Comparison of ENCODE assay signal across 8 cellular contexts in genomic region chr6:6803180-6803978, GRCh38.
A peak's percentile ranks its signal among the peaks of the same experiment; 100 is the strongest.
DNase-seq lines count a peak whose midpoint lies in the region; ATAC-seq and TF ChIP-seq lines count a peak whose summit lies in the region.

No MANE protein-coding gene starts in this region.

- H3K27ac Mint-ChIP-seq in activated CD4-positive, alpha-beta T cell treated with anti-CD3 and anti-CD28 coated beads for 36 hours = no peak overlapping the region
- H3K27ac Mint-ChIP-seq in stimulated activated effector memory CD8-positive, alpha-beta T cell treated with anti-CD3 and anti-CD28 coated beads, Interleukin-12 subunit alpha, Interleukin-12 subunit beta, amount 100 ng/mL, for 72 hours = peak overlapping the region; percentile 48
- H3K27ac Mint-ChIP-seq in progenitor cell of endocrine pancreas = no peak overlapping the region

- peak overlapping the region; percentile 84 for H3K27ac ChIP-seq in RWPE1
- H3K27ac ChIP-seq in heart left ventricle = no peak overlapping the region

- ATAC-seq in activated CD4-positive, alpha-beta T cell treated with anti-CD3 and anti-CD28 coated beads for 36 hours = peak; percentile 71
- ATAC-seq in HG02981 (IDR thresholded peaks at IDR 0.05; ENCODE audit: unreplicated experiment) = peak; percentile 78
- ATAC-seq in stimulated activated effector memory CD8-positive, alpha-beta T cell treated with anti-CD3 and anti-CD28 coated beads, Interleukin-12 subunit alpha, Interleukin-12 subunit beta, amount 100 ng/mL, for 72 hours = peak; percentile 62
- ATAC-seq in heart left ventricle = no peak

- TF ChIP-seq POLR2A in heart left ventricle (IDR thresholded peaks at IDR 0.05) = no peak

- H3K4me3 Mint-ChIP-seq in activated CD4-positive, alpha-beta T cell treated with anti-CD3 and anti-CD28 coated beads for 36 hours = no peak overlapping the region
- H3K4me3 Mint-ChIP-seq in stimulated activated effector memory CD8-positive, alpha-beta T cell treated with anti-CD3 and anti-CD28 coated beads, Interleukin-12 subunit alpha, Interleukin-12 subunit beta, amount 100 ng/mL, for 72 hours = no peak overlapping the region
- H3K4me3 Mint-ChIP-seq in progenitor cell of endocrine pancreas (ENCODE audit: low read depth) = no peak overlapping the region

- H3K36me3 Mint-ChIP-seq in activated CD4-positive, alpha-beta T cell treated with anti-CD3 and anti-CD28 coated beads for 36 hours (ENCODE audit: low read depth) = no peaks in the 10 kb centered on the region
- no peaks in the 10 kb centered on the region for H3K36me3 Mint-ChIP-seq in stimulated activated effector memory CD8-positive, alpha-beta T cell treated with anti-CD3 and anti-CD28 coated beads, Interleukin-12 subunit alpha, Interleukin-12 subunit beta, amount 100 ng/mL, for 72 hours
- no peaks in the 10 kb centered on the region for H3K36me3 Mint-ChIP-seq in progenitor cell of endocrine pancreas (ENCODE audit: insufficient read depth)

- TF ChIP-seq CTCF in RWPE1 (conservative IDR thresholded peaks at IDR 0.05; ENCODE audit: low read depth) = no peak
- no peak for TF ChIP-seq CTCF in heart left ventricle (IDR thresholded peaks at IDR 0.05)
- no peak for TF ChIP-seq CTCF in progenitor cell of endocrine pancreas (IDR thresholded peaks at IDR 0.05; ENCODE audit: unreplicated experiment)

- POLR2A ChIA-PET in activated CD4-positive, alpha-beta T cell treated with anti-CD3 and anti-CD28 coated beads for 36 hours (lab: Charles Lee) = no interaction called here
- POLR2A ChIA-PET in RWPE1 (lab: Yijun Ruan, JAX; ENCODE audit: low non-redundant PET) = no interaction called here

- H3K36me3 ChIP-seq in heart left ventricle = no peaks in the 10 kb centered on the region

- 83 to 90% (median 88%) methylated on average over 18 of the region's 18 CpGs for WGBS in heart left ventricle, 4 donors

- peaks cover 2% of the 10 kb centered on the region for H3K27me3 Mint-ChIP-seq in activated CD4-positive, alpha-beta T cell treated with anti-CD3 and anti-CD28 coated beads for 36 hours
- peaks cover 18% of the 10 kb centered on the region for H3K27me3 Mint-ChIP-seq in progenitor cell of endocrine pancreas

- no peaks in the 10 kb centered on the region for H3K9me3 ChIP-seq in heart left ventricle

- H3K27me3 ChIP-seq in heart left ventricle = no peaks in the 10 kb centered on the region

- H3K9me3 Mint-ChIP-seq in activated CD4-positive, alpha-beta T cell treated with anti-CD3 and anti-CD28 coated beads for 36 hours (ENCODE audit: low read depth) = no peaks in the 10 kb centered on the region
- no peaks in the 10 kb centered on the region for H3K9me3 Mint-ChIP-seq in stimulated activated effector memory CD8-positive, alpha-beta T cell treated with anti-CD3 and anti-CD28 coated beads, Interleukin-12 subunit alpha, Interleukin-12 subunit beta, amount 100 ng/mL, for 72 hours
- H3K9me3 Mint-ChIP-seq in progenitor cell of endocrine pancreas (ENCODE audit: low read depth) = no peaks in the 10 kb centered on the region

- CTCF ChIA-PET in activated CD4-positive, alpha-beta T cell treated with anti-CD3 and anti-CD28 coated beads for 36 hours (lab: Charles Lee) = no interaction called here
- CTCF ChIA-PET in RWPE1 (lab: Yijun Ruan, JAX) = no interaction called here

- H3K4me3 ChIP-seq in heart left ventricle = no peak overlapping the region

- peaks cover 0 to 38% (median 15%) of the 10 kb centered on the region in 12 donors for H3K4me1 ChIP-seq in heart left ventricle

- intact Hi-C loops in activated CD4-positive, alpha-beta T cell treated with anti-CD3 and anti-CD28 coated beads for 36 hours (cut with DNase I, micrococcal nuclease) = no loop called here
- intact Hi-C loops in heart left ventricle (cut with DNase I) = no loop called here

- H3K4me1 Mint-ChIP-seq in activated CD4-positive, alpha-beta T cell treated with anti-CD3 and anti-CD28 coated beads for 36 hours = peaks cover 31% of the 10 kb centered on the region
- H3K4me1 Mint-ChIP-seq in stimulated activated effector memory CD8-positive, alpha-beta T cell treated with anti-CD3 and anti-CD28 coated beads, Interleukin-12 subunit alpha, Interleukin-12 subunit beta, amount 100 ng/mL, for 72 hours = peaks cover 35% of the 10 kb centered on the region
- no peaks in the 10 kb centered on the region for H3K4me1 Mint-ChIP-seq in progenitor cell of endocrine pancreas (ENCODE audit: low read depth)

- peak; percentile 65 for DNase-seq in activated CD4-positive, alpha-beta T cell treated with anti-CD3 and anti-CD28 coated beads for 36 hours
- no peak for DNase-seq in activated CD4-positive, alpha-beta T cell treated with anti-CD3 and anti-CD28 coated beads for 1 hour
- DNase-seq in RWPE1 (ENCODE audit: low spot score) (peak; percentile 97), heart left ventricle (no peak), hypothalamus (lab: John Stamatoyannopoulos, UW) (no peak), progenitor cell of endocrine pancreas (ENCODE audit: low spot score, unreplicated experiment) (no peak)
- DNase-seq in stimulated activated effector memory CD8-positive, alpha-beta T cell treated with anti-CD3 and anti-CD28 coated beads, Interleukin-12 subunit alpha, Interleukin-12 subunit beta, amount 100 ng/mL, for 72 hours (ENCODE audit: low spot score in 2 of 2) = no peak

Comparison
In these comparisons a context has a peak if more than half of its experiments do, and no peak if none do; other contexts are left out.
1. DNase-seq: peak in activated CD4-positive, alpha-beta T cell treated with anti-CD3 and anti-CD28 coated beads for 36 hours (single experiment) and RWPE1 (single experiment); none in activated CD4-positive, alpha-beta T cell treated with anti-CD3 and anti-CD28 coated beads for 1 hour (single experiment), stimulated activated effector memory CD8-positive, alpha-beta T cell treated with anti-CD3 and anti-CD28 coated beads, Interleukin-12 subunit alpha, Interleukin-12 subunit beta, amount 100 ng/mL, for 72 hours (0 of 2), heart left ventricle (0 of 5), hypothalamus (0 of 51) and progenitor cell of endocrine pancreas (single experiment).
2. ATAC-seq: peak in activated CD4-positive, alpha-beta T cell treated with anti-CD3 and anti-CD28 coated beads for 36 hours (single experiment), HG02981 (single experiment) and stimulated activated effector memory CD8-positive, alpha-beta T cell treated with anti-CD3 and anti-CD28 coated beads, Interleukin-12 subunit alpha, Interleukin-12 subunit beta, amount 100 ng/mL, for 72 hours (single experiment); none in heart left ventricle (0 of 4).